Comparison of ENCODE assay signal across 25 cellular contexts in the genomic region with DNA sequence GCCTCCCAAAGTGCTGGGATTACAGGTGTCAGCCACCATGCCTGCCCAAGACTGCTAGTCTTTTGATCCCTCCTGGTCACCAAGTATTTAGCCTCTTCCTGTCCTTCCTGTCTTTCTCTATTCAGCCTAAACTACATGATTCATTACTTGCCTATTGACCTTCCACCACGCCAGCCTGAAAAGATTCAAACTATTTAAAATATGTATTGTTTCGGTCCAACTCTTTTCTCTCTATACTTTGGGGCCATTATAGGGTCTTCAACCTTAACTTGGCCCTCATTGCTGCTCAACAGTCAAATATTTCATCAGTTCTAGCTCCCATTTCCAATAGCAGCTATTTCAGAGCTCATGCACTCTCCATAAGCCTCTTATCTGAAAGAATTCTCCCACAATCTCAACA.
DNase-seq lines count a peak whose midpoint lies in the region.
"Had no signal": no experiment of that assay in that cellular context is flagged by ENCODE, and none has a peak within 500 bp of the region (broad histone marks: within the 10 kb centered on the region; RNA-seq: fewer than 3 reads in every experiment).

No MANE protein-coding gene starts in this region.

- CTCF ChIA-PET in activated CD4-positive, alpha-beta memory T cell treated with anti-CD3 and anti-CD28 coated beads for 36 hours (lab: Charles Lee) = interaction anchor here (0.7 to 1.0 kb wide), 3 partner anchors 155 to 358 kb away, joined by 3 to 4 read pairs (median 3); no protein-coding TSS in a partner anchor

- POLR2A ChIA-PET in activated CD4-positive, alpha-beta memory T cell treated with anti-CD3 and anti-CD28 coated beads for 36 hours (lab: Charles Lee) = no interaction called here

- H3K4me3 Mint-ChIP-seq in activated CD4-positive, alpha-beta memory T cell treated with anti-CD3 and anti-CD28 coated beads for 36 hours = no peak overlapping the region
- H3K4me3 Mint-ChIP-seq: dendritic cell treated with granulocyte-macrophage colony-stimulating factor and Interleukin-4, amounts not matched to agents 40 ng/mL and 50 ng/mL, for 4 days; memory B cell; neural crest cell had no signal

- intact Hi-C loops in activated CD4-positive, alpha-beta memory T cell treated with anti-CD3 and anti-CD28 coated beads for 36 hours (cut with micrococcal nuclease) = loop anchor here (5.0 to 10.0 kb wide), 2 partner anchors 150 to 437 kb away; no protein-coding TSS in a partner anchor

- H3K27ac ChIP-seq in epithelial cell of prostate = peak overlapping the region; percentile 23
- H3K27ac ChIP-seq: ascending aorta, esophagus muscularis mucosa, SJCRH30, upper lobe of left lung had no signal

- peaks cover 17% of the 10 kb centered on the region for H3K27me3 Mint-ChIP-seq in activated CD4-positive, alpha-beta memory T cell treated with anti-CD3 and anti-CD28 coated beads for 36 hours
- H3K27me3 Mint-ChIP-seq: dendritic cell treated with granulocyte-macrophage colony-stimulating factor and Interleukin-4, amounts not matched to agents 40 ng/mL and 50 ng/mL, for 4 days; memory B cell had no signal

- peak; percentile 87 for DNase-seq in ELR (ENCODE audit: low read depth)
- peak; percentile 48 for DNase-seq in RPMI7951 (ENCODE audit: low read depth)
- no peak for DNase-seq in epithelial cell of prostate (ENCODE audit: low read depth, low spot score)
- peak; percentile 57 for DNase-seq in pulmonary artery endothelial cell (ENCODE audit: low read depth, low spot score)
- DNase-seq in COLO829 (ENCODE audit: low spot score) = no peak
- DNase-seq in GM19238 (ENCODE audit: insufficient read length, low spot score) = no peak
- DNase-seq in activated CD4-positive, alpha-beta memory T cell treated with anti-CD3 and anti-CD28 coated beads for 36 hours = no peak
- DNase-seq in 8988T = no peak
- DNase-seq: activated CD4-positive, CD25-positive, alpha-beta regulatory T cell treated with anti-CD3 and anti-CD28 coated beads, Interleukin-2, amount 50 U/mL, for 72 hours; activated gamma-delta T cell treated with Interleukin-2 at 50 U/mL for 16 hours; C1 segment of cervical spinal cord; DMS79; islet precursor cell; MM.1S; NCI-H2081; NCI-H524 treated with DMSO at 0.1 percent for 48 hours; SJCRH30; stimulated activated naive CD4-positive, alpha-beta T cell treated with Interleukin-2 at 50 U/mL for 16 hours; T1000; upper lobe of left lung had no signal

- no peaks in the 10 kb centered on the region for H3K9me3 Mint-ChIP-seq in activated CD4-positive, alpha-beta memory T cell treated with anti-CD3 and anti-CD28 coated beads for 36 hours
- H3K9me3 Mint-ChIP-seq: dendritic cell treated with granulocyte-macrophage colony-stimulating factor and Interleukin-4, amounts not matched to agents 40 ng/mL and 50 ng/mL, for 4 days; memory B cell; neural crest cell had no signal

- H3K27ac Mint-ChIP-seq in activated CD4-positive, alpha-beta memory T cell treated with anti-CD3 and anti-CD28 coated beads for 36 hours = no peak overlapping the region
- H3K27ac Mint-ChIP-seq: dendritic cell treated with granulocyte-macrophage colony-stimulating factor and Interleukin-4, amounts not matched to agents 40 ng/mL and 50 ng/mL, for 4 days; memory B cell had no signal

- H3K4me1 Mint-ChIP-seq in activated CD4-positive, alpha-beta memory T cell treated with anti-CD3 and anti-CD28 coated beads for 36 hours (ENCODE audit: low read depth) = peaks cover 45% of the 10 kb centered on the region

- peaks cover 2% of the 10 kb centered on the region for H3K36me3 Mint-ChIP-seq in activated CD4-positive, alpha-beta memory T cell treated with anti-CD3 and anti-CD28 coated beads for 36 hours
- H3K36me3 Mint-ChIP-seq: memory B cell had no signal

Comparison
In these comparisons a context has a peak if more than half of its experiments do, and no peak if none do; other contexts are left out.
1. DNase-seq: peak in ELR (single experiment), RPMI7951 (single experiment) and pulmonary artery endothelial cell (single experiment); none in epithelial cell of prostate (single experiment), COLO829 (single experiment), GM19238 (single experiment), activated CD4-positive, alpha-beta memory T cell treated with anti-CD3 and anti-CD28 coated beads for 36 hours (single experiment) and 8988T (single experiment).